21 cellular contexts compared by ENCODE assay signal in the genomic region with DNA sequence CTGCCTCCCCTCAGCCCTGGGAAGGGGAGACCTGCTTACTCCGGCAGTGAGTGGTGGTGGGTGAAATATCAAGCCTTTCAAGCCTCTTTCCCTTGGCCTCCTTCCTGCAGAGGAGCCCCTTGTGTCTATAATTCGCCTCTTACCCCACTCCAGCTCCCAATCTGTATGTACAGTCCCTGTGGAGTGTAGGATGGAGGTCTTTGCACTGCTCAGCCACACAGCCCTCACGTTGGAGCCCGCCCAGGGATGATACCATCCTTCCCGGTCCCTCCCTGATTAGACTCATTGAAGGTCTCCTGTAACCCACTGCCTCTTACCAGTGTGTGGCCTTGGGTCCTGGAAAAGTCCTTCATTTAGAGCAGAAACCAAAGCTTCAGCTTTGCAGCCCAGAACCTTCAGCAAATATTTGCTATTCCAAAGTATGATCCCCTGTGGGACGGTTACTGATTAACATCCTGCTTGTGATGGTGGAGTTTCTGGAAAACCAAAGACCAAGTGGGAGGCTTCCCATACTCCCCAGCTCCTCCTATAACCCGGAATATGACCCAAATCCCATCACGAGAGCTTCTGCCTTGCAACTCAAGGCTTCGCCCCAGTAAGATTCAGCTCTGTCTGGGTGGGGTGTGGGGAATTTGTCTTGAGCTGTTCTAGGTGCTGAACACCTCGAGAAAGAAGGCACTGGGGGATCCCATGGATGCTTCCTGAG. TPM values are rescaled to one million over a fixed set of nuclear protein-coding genes. Genes with fewer than 3 reads are reported as not detected.
"Had no signal": no experiment of that assay in that cellular context is flagged by ENCODE, and none has a peak within 500 bp of the region (broad histone marks: within the 10 kb centered on the region; RNA-seq: fewer than 3 reads in every experiment).

A gene with protein sequence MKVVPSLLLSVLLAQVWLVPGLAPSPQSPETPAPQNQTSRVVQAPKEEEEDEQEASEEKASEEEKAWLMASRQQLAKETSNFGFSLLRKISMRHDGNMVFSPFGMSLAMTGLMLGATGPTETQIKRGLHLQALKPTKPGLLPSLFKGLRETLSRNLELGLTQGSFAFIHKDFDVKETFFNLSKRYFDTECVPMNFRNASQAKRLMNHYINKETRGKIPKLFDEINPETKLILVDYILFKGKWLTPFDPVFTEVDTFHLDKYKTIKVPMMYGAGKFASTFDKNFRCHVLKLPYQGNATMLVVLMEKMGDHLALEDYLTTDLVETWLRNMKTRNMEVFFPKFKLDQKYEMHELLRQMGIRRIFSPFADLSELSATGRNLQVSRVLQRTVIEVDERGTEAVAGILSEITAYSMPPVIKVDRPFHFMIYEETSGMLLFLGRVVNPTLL (minus strand): TSS at position 397 of the 706 bp plus-strand sequence. CDS start 2,675 bp downstream, outside the sequence.

- H3K4me3 Mint-ChIP-seq: activated CD4-positive, alpha-beta T cell treated with anti-CD3 and anti-CD28 coated beads, Interleukin-2, amount 10 ng/mL, durations not matched to agents 7 days and 5 days; activated CD8-positive, alpha-beta T cell treated with anti-CD3 and anti-CD28 coated beads, Interleukin-2, amount 10 ng/mL, durations not matched to agents 7 days and 5 days; activated naive CD4-positive, alpha-beta T cell treated with anti-CD3 and anti-CD28 coated beads, Interleukin-2, amount 10 ng/mL, durations not matched to agents 7 days and 5 days; activated naive CD8-positive, alpha-beta T cell treated with anti-CD3 and anti-CD28 coated beads, Interleukin-2, amount 50 U/mL, for 24 hours; activated T-cell treated with anti-CD3 and anti-CD28 coated beads, Interleukin-2, amount 50 U/mL, for 4 hours; brain; immature natural killer cell; natural killer cell treated with Interleukin-12 subunit alpha and Interleukin-12 subunit beta and Interleukin-15 and Interleukin-18, amount 100 ng/mL, for 72 hours had no signal

- H3K79me2 ChIP-seq: parathyroid adenoma had no signal

- H3K36me3 ChIP-seq: lower lobe of right lung, neutrophil, thyroid gland had no signal

- H2AFZ ChIP-seq: parathyroid adenoma had no signal

- H3K27me3 ChIP-seq: neutrophil, thyroid gland had no signal

- H3K27ac Mint-ChIP-seq: activated CD4-positive, alpha-beta T cell treated with anti-CD3 and anti-CD28 coated beads, Interleukin-2, amount 10 ng/mL, durations not matched to agents 7 days and 5 days; activated CD8-positive, alpha-beta T cell treated with anti-CD3 and anti-CD28 coated beads, Interleukin-2, amount 10 ng/mL, durations not matched to agents 7 days and 5 days; activated naive CD4-positive, alpha-beta T cell treated with anti-CD3 and anti-CD28 coated beads, Interleukin-2, amount 10 ng/mL, durations not matched to agents 7 days and 5 days; activated naive CD8-positive, alpha-beta T cell treated with anti-CD3 and anti-CD28 coated beads, Interleukin-2, amount 50 U/mL, for 24 hours; brain; immature natural killer cell; natural killer cell treated with Interleukin-12 subunit alpha and Interleukin-12 subunit beta and Interleukin-15 and Interleukin-18, amount 100 ng/mL, for 72 hours had no signal

- ATAC-seq: activated CD8-positive, alpha-beta T cell treated with anti-CD3 and anti-CD28 coated beads, Interleukin-2, amount 10 ng/mL, durations not matched to agents 7 days and 5 days; activated naive CD8-positive, alpha-beta T cell treated with anti-CD3 and anti-CD28 coated beads, Interleukin-2, amount 50 U/mL, for 24 hours; activated T-cell treated with anti-CD3 and anti-CD28 coated beads, Interleukin-2, amount 50 U/mL, for 4 hours; lower lobe of right lung; natural killer cell treated with Interleukin-12 subunit alpha and Interleukin-12 subunit beta and Interleukin-15 and Interleukin-18, amount 100 ng/mL, for 72 hours had no signal

- H3K9me3 Mint-ChIP-seq: activated naive CD4-positive, alpha-beta T cell treated with anti-CD3 and anti-CD28 coated beads, Interleukin-2, amount 10 ng/mL, durations not matched to agents 7 days and 5 days; activated T-cell treated with anti-CD3 and anti-CD28 coated beads, Interleukin-2, amount 50 U/mL, for 4 hours; immature natural killer cell; natural killer cell treated with Interleukin-12 subunit alpha and Interleukin-12 subunit beta and Interleukin-15 and Interleukin-18, amount 100 ng/mL, for 72 hours had no signal

- H3K9ac ChIP-seq: parathyroid adenoma had no signal

- DNase-seq: activated CD4-positive, alpha-beta T cell treated with anti-CD3 and anti-CD28 coated beads, Interleukin-2, amount 10 ng/mL, durations not matched to agents 7 days and 5 days; activated CD4-positive, CD25-positive, alpha-beta regulatory T cell; activated CD8-positive, alpha-beta T cell treated with anti-CD3 and anti-CD28 coated beads, Interleukin-2, amount 10 ng/mL, durations not matched to agents 7 days and 5 days; activated naive CD4-positive, alpha-beta T cell treated with anti-CD3 and anti-CD28 coated beads, Interleukin-2, amount 10 ng/mL, durations not matched to agents 7 days and 5 days; activated naive CD8-positive, alpha-beta T cell treated with anti-CD3 and anti-CD28 coated beads, Interleukin-2, amount 50 U/mL, for 24 hours; activated T-cell treated with anti-CD3 and anti-CD28 coated beads, Interleukin-2, amount 50 U/mL, for 4 hours; anterior cingulate cortex; central memory CD4-positive, alpha-beta T cell; foreskin melanocyte; immature natural killer cell; lower lobe of right lung; stimulated activated naive CD4-positive, alpha-beta T cell treated with Interleukin-2 at 50 U/mL for 16 hours; thyroid gland had no signal

- H3K4me3 ChIP-seq: coronary artery, lower lobe of right lung, thyroid gland had no signal

- H3K4me1 ChIP-seq: lower lobe of right lung, parathyroid adenoma, thyroid gland had no signal

- H3K9me3 ChIP-seq: lower lobe of right lung, neutrophil, thyroid gland had no signal

- H3K27me3 Mint-ChIP-seq: activated CD4-positive, alpha-beta T cell treated with anti-CD3 and anti-CD28 coated beads, Interleukin-2, amount 10 ng/mL, durations not matched to agents 7 days and 5 days had no signal

- H3K36me3 Mint-ChIP-seq: activated naive CD4-positive, alpha-beta T cell treated with anti-CD3 and anti-CD28 coated beads, Interleukin-2, amount 10 ng/mL, durations not matched to agents 7 days and 5 days; brain; immature natural killer cell; natural killer cell treated with Interleukin-12 subunit alpha and Interleukin-12 subunit beta and Interleukin-15 and Interleukin-18, amount 100 ng/mL, for 72 hours had no signal

- H3K27ac ChIP-seq: coronary artery, lower lobe of right lung, neutrophil, parathyroid adenoma, thyroid gland had no signal

- H3K4me1 Mint-ChIP-seq: activated CD4-positive, alpha-beta T cell treated with anti-CD3 and anti-CD28 coated beads, Interleukin-2, amount 10 ng/mL, durations not matched to agents 7 days and 5 days; activated naive CD4-positive, alpha-beta T cell treated with anti-CD3 and anti-CD28 coated beads, Interleukin-2, amount 10 ng/mL, durations not matched to agents 7 days and 5 days; activated naive CD8-positive, alpha-beta T cell treated with anti-CD3 and anti-CD28 coated beads, Interleukin-2, amount 50 U/mL, for 24 hours; brain; immature natural killer cell had no signal

RNA-seq across cellular contexts. Expression of the gene that starts here (rescaled TPM):
- total RNA-seq: activated CD4-positive, alpha-beta T cell treated with anti-CD3 and anti-CD28 coated beads, Interleukin-2, amount 10 ng/mL, durations not matched to agents 7 days and 5 days; activated CD8-positive, alpha-beta T cell treated with anti-CD3 and anti-CD28 coated beads, Interleukin-2, amount 10 ng/mL, durations not matched to agents 7 days and 5 days; activated T-cell treated with anti-CD3 and anti-CD28 coated beads, Interleukin-2, amount 50 U/mL, for 4 hours; epithelial cell of proximal tubule; lower lobe of right lung; natural killer cell treated with Interleukin-12 subunit alpha and Interleukin-12 subunit beta and Interleukin-15 and Interleukin-18, amount 100 ng/mL, for 72 hours; subcutaneous adipose tissue; T-helper 2 cell treated with Interferon-gamma antibody and Interleukin-4, amounts not matched to agents 100 ng/mL and 5 ng/mL, for 36 hours; thyroid gland had no signal
- polyA plus RNA-seq: immature natural killer cell had no signal
